ENCODE assay signal across 11 cellular contexts in the genomic region with DNA sequence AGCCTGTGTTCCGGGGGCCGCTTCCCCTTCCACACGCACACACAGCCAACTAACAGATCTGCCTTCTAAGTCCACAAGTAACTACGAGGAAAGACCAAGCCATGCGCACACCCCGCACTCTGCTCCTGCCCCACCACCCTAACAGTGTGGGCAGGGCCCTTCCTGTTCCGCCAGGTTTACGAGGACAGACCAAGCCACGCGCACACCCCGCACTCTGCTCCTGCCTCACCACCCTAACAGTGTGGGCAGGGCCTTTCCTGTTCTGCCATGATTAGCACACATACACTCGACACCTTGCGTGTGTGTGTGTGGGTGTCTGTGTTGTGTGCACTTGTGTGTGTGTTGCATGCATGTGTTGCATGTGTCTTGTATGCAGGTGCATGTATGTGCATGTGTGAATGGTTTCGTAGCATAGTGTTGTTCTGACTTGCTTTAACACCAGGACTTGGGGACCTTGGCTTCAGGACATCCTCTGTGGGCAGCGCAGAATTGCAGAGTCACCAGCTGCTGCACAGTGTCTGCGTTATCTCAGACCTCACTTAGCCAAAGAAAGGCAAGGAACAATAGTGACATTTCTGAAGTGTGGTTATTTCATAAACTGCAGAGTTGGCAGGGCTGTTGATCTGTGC.
A peak's percentile ranks its signal among the peaks of the same experiment; 100 is the strongest.
DNase-seq lines count a peak whose midpoint lies in the region; ATAC-seq, FAIRE-seq and TF ChIP-seq lines count a peak whose summit lies in the region.
"Had no signal": no experiment of that assay in that cellular context is flagged by ENCODE, and none has a peak within 500 bp of the region (broad histone marks: within the 10 kb centered on the region; RNA-seq: fewer than 3 reads in every experiment).

No MANE protein-coding gene starts in this region.

- H3K4me2 ChIP-seq in Loucy (ENCODE audit: low read depth, low read length, poor library complexity, severe bottlenecking): peak overlapping the region; percentile 64

- no peaks in the 10 kb centered on the region for H3K9me2 ChIP-seq in Loucy (replicated peaks; ENCODE audit: low read depth, low read length)

- peaks cover 24% of the 10 kb centered on the region for H3K4me1 Mint-ChIP-seq in activated CD8-positive, alpha-beta T cell treated with anti-CD3 and anti-CD28 coated beads for 36 hours (ENCODE audit: low read depth)
- peaks cover 46% of the 10 kb centered on the region for H3K4me1 Mint-ChIP-seq in memory B cell

- no peaks in the 10 kb centered on the region for H3K36me3 ChIP-seq in Loucy (ENCODE audit: insufficient read depth, low read length)
- H3K36me3 ChIP-seq: breast epithelium had no signal

- TF ChIP-seq CTCF in Loucy (conservative IDR thresholded peaks at IDR 0.05; ENCODE audit: low read length): peak; percentile 47; the same call in 1 of the 2 replicates
- no peak for TF ChIP-seq CTCF in activated CD8-positive, alpha-beta T cell treated with anti-CD3 and anti-CD28 coated beads for 36 hours (IDR thresholded peaks at IDR 0.05)
- TF ChIP-seq CTCF in GM10248 (IDR thresholded peaks at IDR 0.05; ENCODE audit: control extremely low read depth, extremely low read depth, low read depth, missing control alignments): no peak

- CTCF ChIA-PET in activated CD8-positive, alpha-beta T cell treated with anti-CD3 and anti-CD28 coated beads for 36 hours (lab: Charles Lee): interaction anchor here (0.9 to 1.1 kb wide), 2 partner anchors 16 to 68 kb away, joined by 3 read pairs; no protein-coding TSS in a partner anchor
- CTCF ChIA-PET in GM10248 (lab: Yijun Ruan, JAX): interaction anchor here (0.9 to 1.7 kb wide), 3 partner anchors 9 to 37 kb away, joined by 3 to 8 read pairs (median 4); no protein-coding TSS in a partner anchor

- POLR2A ChIA-PET in activated CD8-positive, alpha-beta T cell treated with anti-CD3 and anti-CD28 coated beads for 36 hours (lab: Charles Lee): interaction anchor here (0.6 kb wide), 1 partner anchor 42 kb away, joined by 3 read pairs; no protein-coding TSS in a partner anchor
- POLR2A ChIA-PET in GM10248 (lab: Yijun Ruan, JAX): no interaction called here

- peak; percentile 70 for ATAC-seq in activated CD8-positive, alpha-beta T cell treated with anti-CD3 and anti-CD28 coated beads for 36 hours
- ATAC-seq in memory B cell (ENCODE audit: low read depth): no peak
- ATAC-seq in GM21381 (IDR thresholded peaks at IDR 0.05; ENCODE audit: unreplicated experiment): no peak
- no peak for ATAC-seq in HG03097 (IDR thresholded peaks at IDR 0.05; ENCODE audit: low FRiP score, unreplicated experiment)
- ATAC-seq: psoas muscle had no signal

- H3K79me2 ChIP-seq in Loucy (ENCODE audit: insufficient read depth, low read length): no peaks in the 10 kb centered on the region; the same call in 1 of the 2 replicates

- no peak for TF ChIP-seq POLR2A in GM12891 (IDR thresholded peaks at IDR 0.05; ENCODE audit: low read depth, low read length)

- no peak overlapping the region for H3K4me3 Mint-ChIP-seq in activated CD8-positive, alpha-beta T cell treated with anti-CD3 and anti-CD28 coated beads for 36 hours
- peak overlapping the region; percentile 30 for H3K4me3 Mint-ChIP-seq in memory B cell
- H3K4me3 Mint-ChIP-seq: HFFc6 had no signal

- no peaks in the 10 kb centered on the region for H4K20me1 ChIP-seq in Loucy (ENCODE audit: insufficient read depth, low read length, poor library complexity, severe bottlenecking)

- DNase-seq in GM12891 (ENCODE audit: insufficient read length, low spot score) (no peak), memory B cell (ENCODE audit: low spot score in 2 of 2) (no peak), GM10248 (ENCODE audit: extremely low spot score) (no peak)
- DNase-seq in activated CD8-positive, alpha-beta T cell treated with anti-CD3 and anti-CD28 coated beads for 36 hours: peak; percentile 59
- DNase-seq: HFFc6 had no signal

- FAIRE-seq in GM12891 (lab: Jason Lieb, UNC): peak; percentile 84
- FAIRE-seq: RCC 7860 had no signal

- no peak overlapping the region for H3K27ac Mint-ChIP-seq in activated CD8-positive, alpha-beta T cell treated with anti-CD3 and anti-CD28 coated beads for 36 hours
- H3K27ac Mint-ChIP-seq in memory B cell: no peak overlapping the region
- H3K27ac Mint-ChIP-seq: HFFc6 had no signal

- H3K36me3 Mint-ChIP-seq in activated CD8-positive, alpha-beta T cell treated with anti-CD3 and anti-CD28 coated beads for 36 hours (ENCODE audit: low read depth): no peaks in the 10 kb centered on the region
- no peaks in the 10 kb centered on the region for H3K36me3 Mint-ChIP-seq in memory B cell

- H3K9me3 ChIP-seq in Loucy (ENCODE audit: insufficient read depth, low read depth, low read length): peaks cover 3% of the 10 kb centered on the region; the same call in 1 of the 2 replicates
- H3K9me3 ChIP-seq: breast epithelium, psoas muscle had no signal

- H3K27me3 ChIP-seq in Loucy (ENCODE audit: insufficient read depth, low read length, poor library complexity, severe bottlenecking): no peaks in the 10 kb centered on the region
- H3K27me3 ChIP-seq: breast epithelium had no signal

- intact Hi-C loops in activated CD8-positive, alpha-beta T cell treated with anti-CD3 and anti-CD28 coated beads for 36 hours (cut with micrococcal nuclease): no loop called here

- H2AFZ ChIP-seq in Loucy (ENCODE audit: low read length): no peak overlapping the region

- H3K4me3 ChIP-seq in Loucy (ENCODE audit: low read length, poor library complexity, severe bottlenecking): peak overlapping the region; percentile 29
- H3K4me3 ChIP-seq: breast epithelium, psoas muscle had no signal

- H3K9me3 Mint-ChIP-seq in activated CD8-positive, alpha-beta T cell treated with anti-CD3 and anti-CD28 coated beads for 36 hours: peaks cover 4% of the 10 kb centered on the region
- H3K9me3 Mint-ChIP-seq in memory B cell: peaks cover 5% of the 10 kb centered on the region
- H3K9me3 Mint-ChIP-seq: HFFc6 had no signal

- peaks cover 4% of the 10 kb centered on the region for H3K27me3 Mint-ChIP-seq in activated CD8-positive, alpha-beta T cell treated with anti-CD3 and anti-CD28 coated beads for 36 hours
- peaks cover 6% of the 10 kb centered on the region for H3K27me3 Mint-ChIP-seq in memory B cell

- peak overlapping the region; percentile 63 for H3K9ac ChIP-seq in Loucy (ENCODE audit: low read depth, low read length, poor library complexity, severe bottlenecking)

- peaks cover 11% of the 10 kb centered on the region; the same call in 1 of the 2 replicates for H3F3A ChIP-seq in Loucy (ENCODE audit: low read depth)

- peaks cover 67% of the 10 kb centered on the region for H3K4me1 ChIP-seq in Loucy (ENCODE audit: insufficient read depth, low read length, poor library complexity, severe bottlenecking)
- H3K4me1 ChIP-seq: breast epithelium, psoas muscle had no signal

TF ChIP-seq in GM12891, 5 proteins besides CTCF, POLR2A, EP300 and RAD21:
- TF ChIP-seq TAF1 (IDR thresholded peaks at IDR 0.05; ENCODE audit: low read depth, low read length) (no peak), POU2F2 (IDR thresholded peaks at IDR 0.05; ENCODE audit: low read depth, low read length) (no peak), POLR2AphosphoS5 (IDR thresholded peaks at IDR 0.05; ENCODE audit: low read depth, low read length) (no peak), PAX5 (IDR thresholded peaks at IDR 0.05; ENCODE audit: insufficient read depth, low read length, severe bottlenecking) (no peak), SPI1 (IDR thresholded peaks at IDR 0.05; ENCODE audit: low read depth, low read length) (no peak)
